14 cellular contexts compared by ENCODE assay signal in genomic region chr7:102318482-102318971, GRCh38. TPM values are rescaled to one million over a fixed set of nuclear protein-coding genes. Genes with fewer than 3 reads are reported as not detected.
A peak's percentile ranks its signal among the peaks of the same experiment; 100 is the strongest.
DNase-seq lines count a peak whose midpoint lies in the region; ATAC-seq and TF ChIP-seq lines count a peak whose summit lies in the region.
"Had no signal": no experiment of that assay in that cellular context is flagged by ENCODE, and none has a peak within 500 bp of the region (broad histone marks: within the 10 kb centered on the region; RNA-seq: fewer than 3 reads in every experiment).

No MANE protein-coding gene starts in this region.

- TF ChIP-seq POLR2A in ovary (IDR thresholded peaks at IDR 0.05) = no peak

- peak; percentile 19 to 49 for ATAC-seq in left cardiac atrium
- no peak for ATAC-seq in Right ventricle myocardium inferior
- ATAC-seq in SK-N-SH treated with all-trans-retinoic acid at 6 μM for 48 hours = peak; percentile 37

- 61 to 72% (median 66%) methylated on average over 7 of the region's 7 CpGs for WGBS in ovary, 3 donors

- H3K36me3 ChIP-seq in ovary = no peaks in the 10 kb centered on the region

- peaks cover 3% of the 10 kb centered on the region for H3K4me1 ChIP-seq in ovary (ENCODE audit: insufficient read depth)

- H3K9me3 ChIP-seq in ovary = no peaks in the 10 kb centered on the region
- H3K9me3 ChIP-seq: BLaER1 had no signal

- TF ChIP-seq EP300 in ovary (IDR thresholded peaks at IDR 0.05) = no peak

- no peak overlapping the region for H3K4me3 ChIP-seq in ovary
- H3K4me3 ChIP-seq: BLaER1, smooth muscle cell had no signal

- intact Hi-C loops in left cardiac atrium (cut with DNase I) (no loop called here), Right ventricle myocardium inferior (cut with DNase I) (no loop called here), ovary (cut with DNase I) (no loop called here)

- H3K27me3 ChIP-seq in ovary = no peaks in the 10 kb centered on the region

- TF ChIP-seq CTCF in ovary (IDR thresholded peaks at IDR 0.05) = no peak

- no peak overlapping the region for H3K27ac ChIP-seq in ovary
- H3K27ac ChIP-seq: BLaER1 had no signal

- peak; percentile 36 for DNase-seq in left cardiac atrium
- DNase-seq in Right ventricle myocardium inferior (ENCODE audit: missing footprints) = no peak
- peak; percentile 36 for DNase-seq in iris pigment epithelial cell (ENCODE audit: low read depth)
- no peak for DNase-seq in effector CD4-positive, alpha-beta T cell
- no peak for DNase-seq in ovary
- DNase-seq in HCEC 1CT = no peak
- no peak for DNase-seq in cerebellar nuclear complex (lab: John Stamatoyannopoulos, UW)
- DNase-seq: effector CD8-positive, alpha-beta T cell; kidney glomerular epithelial cell; stimulated activated naive CD4-positive, alpha-beta T cell had no signal

TF ChIP-seq in SK-N-SH treated with all-trans-retinoic acid at 6 μM for 48 hours, 23 proteins besides CTCF, POLR2A, EP300 and RAD21:
- TF ChIP-seq ISL1 (CRISPR knock-in tag; IDR thresholded peaks at IDR 0.05) (no peak), CREB5 (CRISPR knock-in tag; IDR thresholded peaks at IDR 0.05; ENCODE audit: low read depth) (no peak), CSRNP3 (CRISPR knock-in tag; IDR thresholded peaks at IDR 0.05) (no peak), RARB (CRISPR knock-in tag; IDR thresholded peaks at IDR 0.05) (no peak), TCF4 (CRISPR knock-in tag; IDR thresholded peaks at IDR 0.05; ENCODE audit: borderline replicate concordance) (no peak), SNAI2 (CRISPR knock-in tag; IDR thresholded peaks at IDR 0.05) (no peak)

RNA-seq across cellular contexts. Expression of gene SH2B2, which starts 31.9 kb away (rescaled TPM):
- total RNA-seq in left cardiac atrium = 1 to 10 TPM; 2.4 to 3.0 TPM
- 1.2 TPM for total RNA-seq in Right ventricle myocardium inferior
- 1 to 10 TPM; 3.9 to 8.9 (median 5.0) TPM for total RNA-seq in ovary
- polyA plus RNA-seq in ovary = 1 to 10 TPM; 1.4 to 2.0 TPM

RNA-seq across cellular contexts. Expression of gene SPDYE6, which starts 37.7 kb away (rescaled TPM):
- total RNA-seq in left cardiac atrium (not detected), Right ventricle myocardium inferior (not detected), ovary (not detected)
- polyA plus RNA-seq in ovary = not detected
- total RNA-seq: activated T-helper 2 cell treated with anti-CD3 and anti-CD28 coated beads, Interferon-gamma antibody, Interleukin-2, Interleukin-4, amounts not matched to agents 10 μg/mL and 5 μg/mL and 100 μg/mL, durations not matched to agents 14 hours and 24 hours and 36 hours; smooth muscle cell had no signal
- polyA plus RNA-seq: smooth muscle cell had no signal

Comparison
In these comparisons a context has a peak if more than half of its experiments do, and no peak if none do; other contexts are left out.
1. DNase-seq: peak in left cardiac atrium (single experiment) and iris pigment epithelial cell (single experiment); none in Right ventricle myocardium inferior (single experiment), effector CD4-positive, alpha-beta T cell (single experiment), ovary (0 of 5), HCEC 1CT (single experiment) and cerebellar nuclear complex (0 of 2).